ENCODE assay signal across 8 cellular contexts in genomic region chr16:68590201-68590994, GRCh38. TPM values are rescaled to one million over a fixed set of nuclear protein-coding genes. Genes with fewer than 3 reads are reported as not detected.
A peak's percentile ranks its signal among the peaks of the same experiment; 100 is the strongest.
DNase-seq lines count a peak whose midpoint lies in the region; ATAC-seq and TF ChIP-seq lines count a peak whose summit lies in the region.

No MANE protein-coding gene starts in this region.

- H3F3A ChIP-seq in smooth muscle cell (ENCODE audit: low read depth), result no peaks in the 10 kb centered on the region

- H3K9me3 ChIP-seq in heart left ventricle, result peaks cover 0 to 5% (median 0%) of the 10 kb centered on the region in 12 donors
- H3K9me3 ChIP-seq in right atrium auricular region, result peaks cover 0 to 7% of the 10 kb centered on the region in 2 donors
- H3K9me3 ChIP-seq in RWPE2 (ENCODE audit: severe bottlenecking), result no peaks in the 10 kb centered on the region
- H3K9me3 ChIP-seq in smooth muscle cell (replicated peaks; ENCODE audit: low read depth), result no peaks in the 10 kb centered on the region

- H2AFZ ChIP-seq in smooth muscle cell (ENCODE audit: low read depth), result no peak overlapping the region

- H3K4me3 ChIP-seq in heart left ventricle, result no peak overlapping the region
- no peak overlapping the region for H3K4me3 ChIP-seq in right atrium auricular region
- no peak overlapping the region for H3K4me3 ChIP-seq in RWPE2 (ENCODE audit: severe bottlenecking)
- no peak overlapping the region for H3K4me3 ChIP-seq in smooth muscle cell

- H3K27me3 ChIP-seq in heart left ventricle (no peaks in the 10 kb centered on the region), right atrium auricular region (no peaks in the 10 kb centered on the region), RWPE2 (ENCODE audit: insufficient read depth, poor library complexity, severe bottlenecking) (no peaks in the 10 kb centered on the region), smooth muscle cell (ENCODE audit: low read depth) (no peaks in the 10 kb centered on the region)

- no peak overlapping the region for H3K9ac ChIP-seq in smooth muscle cell (ENCODE audit: low read depth)

- peak in 2 of 5 donors; percentile 26 to 70 for DNase-seq in heart left ventricle
- DNase-seq in right atrium auricular region (ENCODE audit: low spot score), result no peak
- peak; percentile 84 for DNase-seq in RWPE2 (ENCODE audit: low spot score)
- peak; percentile 5 to 31 (median 16) for DNase-seq in activated naive CD4-positive, alpha-beta T cell (lab: John Stamatoyannopoulos, UW)
- DNase-seq in left cardiac atrium, result peak; percentile 25
- DNase-seq in smooth muscle cell (lab: John Stamatoyannopoulos, UW; ENCODE audit: unreplicated experiment), result peak; percentile 8

- H3K36me3 ChIP-seq in heart left ventricle (no peaks in the 10 kb centered on the region), right atrium auricular region (no peaks in the 10 kb centered on the region), RWPE2 (ENCODE audit: low read depth) (no peaks in the 10 kb centered on the region), smooth muscle cell (ENCODE audit: low read depth) (no peaks in the 10 kb centered on the region)

- intact Hi-C loops in heart left ventricle (cut with DNase I) (no loop called here), left cardiac atrium (cut with DNase I) (no loop called here)

- peak overlapping the region; percentile 42 for H3K4me2 ChIP-seq in smooth muscle cell

- H3K27ac ChIP-seq in heart left ventricle, result no peak overlapping the region
- no peak overlapping the region for H3K27ac ChIP-seq in right atrium auricular region
- no peak overlapping the region for H3K27ac ChIP-seq in RWPE2 (ENCODE audit: poor library complexity, severe bottlenecking)
- no peak overlapping the region for H3K27ac ChIP-seq in smooth muscle cell (ENCODE audit: low read depth)

- H3K4me1 ChIP-seq in heart left ventricle (no peaks in the 10 kb centered on the region), right atrium auricular region (no peaks in the 10 kb centered on the region), RWPE2 (ENCODE audit: insufficient read depth, poor library complexity, severe bottlenecking) (no peaks in the 10 kb centered on the region), smooth muscle cell (ENCODE audit: low read depth) (no peaks in the 10 kb centered on the region)

- TF ChIP-seq CTCF in heart left ventricle (IDR thresholded peaks at IDR 0.05), result peak in 11 of 12 donors; percentile 7 to 46 (median 24)
- peak in 1 of 2 donors; percentile 53 for TF ChIP-seq CTCF in right atrium auricular region (IDR thresholded peaks at IDR 0.05)
- peak; percentile 97 for TF ChIP-seq CTCF in RWPE2 (IDR thresholded peaks at IDR 0.05; ENCODE audit: poor library complexity, severe bottlenecking)
- peak; percentile 69 for TF ChIP-seq CTCF in smooth muscle cell (IDR thresholded peaks at IDR 0.05; ENCODE audit: borderline replicate concordance, insufficient read depth, poor library complexity, severe bottlenecking)

- no peak for TF ChIP-seq POLR2A in heart left ventricle (IDR thresholded peaks at IDR 0.05)

- no peaks in the 10 kb centered on the region for H4K20me1 ChIP-seq in smooth muscle cell (ENCODE audit: low read depth)

- no peaks in the 10 kb centered on the region for H3K79me2 ChIP-seq in smooth muscle cell (ENCODE audit: low read depth)

- ATAC-seq in heart left ventricle (peak in 2 of 4 donors; percentile 41 to 62), RWPE2 (ENCODE audit: low read depth) (peak; percentile 100), left cardiac atrium (peak; percentile 55 to 89), GM18498 (IDR thresholded peaks at IDR 0.05; ENCODE audit: unreplicated experiment) (no peak), GM18511 (IDR thresholded peaks at IDR 0.05; ENCODE audit: unreplicated experiment) (no peak)

- 19 to 22% (median 21%) methylated on average over 26 of the region's 26 CpGs for WGBS in heart left ventricle, 4 donors
- 34% methylated on average over 26 of the region's 26 CpGs for WGBS in smooth muscle cell (ENCODE audit: low lambda C conversion rate)

RNA-seq across cellular contexts. Expression of gene ZFP90, which starts 51.3 kb away (rescaled TPM):
- total RNA-seq in heart left ventricle, result 10 to 100 TPM in 6 of 9 donors, 1 to 10 TPM in 3; 6.9 to 18.1 (median 12.0) TPM
- polyA plus RNA-seq in heart left ventricle, result 1 to 10 TPM; 4.9 to 5.3 TPM
- 10 to 100 TPM in 1 of 2 donors, 1 to 10 TPM in 1; 9.1 to 20.0 TPM for total RNA-seq in right atrium auricular region
- total RNA-seq in left cardiac atrium, result 10 to 100 TPM; 10.5 to 13.2 TPM
- total RNA-seq in smooth muscle cell, result 35.1 and 35.5 TPM in 2 replicates
- 14.2 and 14.9 TPM in 2 replicates for polyA plus RNA-seq in smooth muscle cell

RNA-seq across cellular contexts. Expression of gene CDH3, which starts 54.7 kb away (rescaled TPM):
- total RNA-seq in heart left ventricle (1 to 10 TPM in 1 of 9 donors, not detected in 8; 3.8 TPM), right atrium auricular region (1 to 10 TPM; 1.7 to 3.5 TPM), left cardiac atrium (under 1 TPM; 0.32 to 0.68 TPM), smooth muscle cell (66.8 and 78.2 TPM in 2 replicates)
- polyA plus RNA-seq in heart left ventricle (under 1 TPM in 1 of 2 donors, not detected in 1; 0.01 TPM), smooth muscle cell (18.9 and 77.6 TPM in 2 replicates)

Comparison
In these comparisons a context has a peak if more than half of its experiments do, and no peak if none do; other contexts are left out.
1. ATAC-seq: peak in RWPE2 (single experiment) and left cardiac atrium (2 of 2); none in GM18498 (single experiment) and GM18511 (single experiment).
2. RNA of gene CDH3, which starts 54.7 kb away (total RNA-seq): 66.8 to 78.2 TPM in smooth muscle cell; 1.7 to 3.5 TPM in right atrium auricular region, 0.32 to 0.68 TPM in left cardiac atrium and 3.8 TPM in heart left ventricle; every median in the first group is over 10 times any median in the second.